In the genomic region with DNA sequence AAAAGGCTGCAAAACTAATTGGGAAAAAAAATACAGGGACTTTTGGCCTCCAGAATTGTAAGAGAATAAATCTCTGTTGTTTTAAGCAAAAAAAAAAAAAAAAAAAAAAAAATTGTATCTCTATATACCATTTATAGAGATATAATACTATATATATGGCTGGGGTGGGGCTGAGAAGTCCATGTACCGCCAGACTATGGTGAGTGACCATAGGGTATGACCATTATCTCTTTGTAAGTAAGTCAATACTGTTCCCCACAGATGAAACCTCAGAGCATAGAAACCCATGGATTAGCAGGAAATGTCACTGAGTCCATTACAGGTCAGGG, we compare ENCODE assay signal across 1 cellular context.
TF ChIP-seq lines count a peak whose summit lies in the region.

No MANE protein-coding gene starts in this region.

TF ChIP-seq in HepG2, 621 proteins besides CTCF, POLR2A, EP300 and RAD21 (continued from another document):
- TF ChIP-seq, protein P1, sequence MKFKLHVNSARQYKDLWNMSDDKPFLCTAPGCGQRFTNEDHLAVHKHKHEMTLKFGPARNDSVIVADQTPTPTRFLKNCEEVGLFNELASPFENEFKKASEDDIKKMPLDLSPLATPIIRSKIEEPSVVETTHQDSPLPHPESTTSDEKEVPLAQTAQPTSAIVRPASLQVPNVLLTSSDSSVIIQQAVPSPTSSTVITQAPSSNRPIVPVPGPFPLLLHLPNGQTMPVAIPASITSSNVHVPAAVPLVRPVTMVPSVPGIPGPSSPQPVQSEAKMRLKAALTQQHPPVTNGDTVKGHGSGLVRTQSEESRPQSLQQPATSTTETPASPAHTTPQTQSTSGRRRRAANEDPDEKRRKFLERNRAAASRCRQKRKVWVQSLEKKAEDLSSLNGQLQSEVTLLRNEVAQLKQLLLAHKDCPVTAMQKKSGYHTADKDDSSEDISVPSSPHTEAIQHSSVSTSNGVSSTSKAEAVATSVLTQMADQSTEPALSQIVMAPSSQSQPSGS (CRISPR knock-in tag; IDR thresholded peaks at IDR 0.05), result no peak
- TF ChIP-seq SAFB2 (CRISPR knock-in tag; IDR thresholded peaks at IDR 0.05; ENCODE audit: borderline replicate concordance, low read depth), result 0 out of 2 replicates have a peak, but pooled peaks have one; percentile 45
- TF ChIP-seq HNRNPL (IDR thresholded peaks at IDR 0.05; ENCODE audit: low read depth, low read length), result no peak
- 0 out of 2 replicates have a peak, but pooled peaks have one; percentile 31 for TF ChIP-seq NR2F2 (IDR thresholded peaks at IDR 0.05; ENCODE audit: borderline replicate concordance, low read depth)
- no peak for TF ChIP-seq ZNF558 (CRISPR knock-in tag; IDR thresholded peaks at IDR 0.05; ENCODE audit: borderline replicate concordance)
- no peak for TF ChIP-seq NFE2 (CRISPR knock-in tag; IDR thresholded peaks at IDR 0.05)
- TF ChIP-seq ZNF24 (IDR thresholded peaks at IDR 0.05), result no peak
- no peak for TF ChIP-seq FOXA1 (IDR thresholded peaks at IDR 0.05)
- TF ChIP-seq FOXA1 (CRISPR knock-in tag; IDR thresholded peaks at IDR 0.05), result peak; percentile 46; the same call in 1 of the 2 replicates
- no peak for TF ChIP-seq ZBTB42 (CRISPR knock-in tag; IDR thresholded peaks at IDR 0.05)
- no peak for TF ChIP-seq HOXA5 (CRISPR knock-in tag; IDR thresholded peaks at IDR 0.05)
